Comparison of ENCODE assay signal across 16 cellular contexts in genomic region chr14:34824256-34824655, GRCh38.
"Had no signal": no experiment of that assay in that cellular context is flagged by ENCODE, and none has a peak within 500 bp of the region (broad histone marks: within the 10 kb centered on the region; RNA-seq: fewer than 3 reads in every experiment).

No MANE protein-coding gene starts in this region.

- H3K9me3 Mint-ChIP-seq: activated B cell treated with CpG ODN at 0.5 μM for 24 hours; activated CD4-positive, alpha-beta T cell treated with anti-CD3 and anti-CD28 coated beads, Interleukin-2, amount 10 ng/mL, durations not matched to agents 7 days and 5 days; T-helper 1 cell treated with Interleukin-12 subunit alpha and Interleukin-12 subunit beta and Interleukin-4 antibody, amounts not matched to agents 30 μg/mL and 1 μg/mL, for 36 hours had no signal

- H3K4me3 ChIP-seq: body of pancreas, esophagus muscularis mucosa, left lung, pancreas, thyroid gland had no signal

- H3K4me3 Mint-ChIP-seq: activated B cell treated with CpG ODN at 0.5 μM for 24 hours; activated CD4-positive, alpha-beta T cell treated with anti-CD3 and anti-CD28 coated beads, Interleukin-2, amount 10 ng/mL, durations not matched to agents 7 days and 5 days; activated naive CD8-positive, alpha-beta T cell treated with anti-CD3 and anti-CD28 coated beads for 36 hours; T-helper 1 cell treated with Interleukin-12 subunit alpha and Interleukin-12 subunit beta and Interleukin-4 antibody, amounts not matched to agents 30 μg/mL and 1 μg/mL, for 36 hours had no signal

- DNase-seq: activated B cell treated with CpG ODN at 0.5 μM for 24 hours; activated CD4-positive, alpha-beta T cell treated with anti-CD3 and anti-CD28 coated beads, Interleukin-2, amount 10 ng/mL, durations not matched to agents 7 days and 5 days; activated gamma-delta T cell; activated naive CD8-positive, alpha-beta T cell treated with anti-CD3 and anti-CD28 coated beads for 36 hours; amygdala; body of pancreas; cortex of kidney; effector CD4-positive, alpha-beta T cell; islet precursor cell; left lung; mesenchymal stem cell; pancreas; stimulated activated CD4-positive, alpha-beta T cell treated with anti-CD3 and anti-CD28 coated beads, Interleukin-2, amount 100 ng/mL, for 24 hours; thyroid gland had no signal

- H3K4me1 ChIP-seq: body of pancreas, esophagus muscularis mucosa, left lung, pancreas, thyroid gland had no signal

- ATAC-seq: body of pancreas, left lung, pancreas had no signal

- H3K36me3 ChIP-seq: pancreas, thyroid gland had no signal

- H3K27me3 Mint-ChIP-seq: activated B cell treated with CpG ODN at 0.5 μM for 24 hours; activated CD4-positive, alpha-beta T cell treated with anti-CD3 and anti-CD28 coated beads, Interleukin-2, amount 10 ng/mL, durations not matched to agents 7 days and 5 days; activated naive CD8-positive, alpha-beta T cell treated with anti-CD3 and anti-CD28 coated beads for 36 hours had no signal

- H3K27ac ChIP-seq: body of pancreas, esophagus muscularis mucosa, pancreas, thyroid gland had no signal

- H3K9me3 ChIP-seq: body of pancreas, esophagus muscularis mucosa, left lung, pancreas, thyroid gland had no signal

- H3K27me3 ChIP-seq: body of pancreas, esophagus muscularis mucosa, left lung, pancreas, thyroid gland had no signal

- H3K27ac Mint-ChIP-seq: activated B cell treated with CpG ODN at 0.5 μM for 24 hours; activated CD4-positive, alpha-beta T cell treated with anti-CD3 and anti-CD28 coated beads, Interleukin-2, amount 10 ng/mL, durations not matched to agents 7 days and 5 days; activated naive CD8-positive, alpha-beta T cell treated with anti-CD3 and anti-CD28 coated beads for 36 hours had no signal
